ENCODE assay signal across 34 cellular contexts in genomic region chr13:48456546-48456945, GRCh38. TPM values are rescaled to one million over a fixed set of nuclear protein-coding genes. Genes with fewer than 3 reads are reported as not detected.
"Had no signal": no experiment of that assay in that cellular context is flagged by ENCODE, and none has a peak within 500 bp of the region (broad histone marks: within the 10 kb centered on the region; RNA-seq: fewer than 3 reads in every experiment).

No MANE protein-coding gene starts in this region.

- DNase-seq: Kasumi-1, KG1, MG63, NCI-H1048, NCI-H1092 treated with DMSO at 0.1 percent for 48 hours, NCI-H1105 treated with DMSO at 0.1 percent for 48 hours, NCI-H1417, NCI-H1436, NCI-H146, NCI-H1694, NCI-H187, NCI-H1930, NCI-H2029 treated with DMSO at 0.1 percent for 48 hours, NCI-H2081 treated with DMSO at 0.1 percent for 48 hours, NCI-H2107, NCI-H2171, NCI-H226, NCI-H446 treated with DMSO at 0.1 percent for 48 hours, NCI-H510A, NCI-H524, NCI-H526, NCI-H69, NCI-H748 treated with DMSO at 0.1 percent for 48 hours, NCI-H82, PC-9, SHP77, SIG-M5, SJCRH30 had no signal

- H3K4me1 ChIP-seq: SJCRH30 had no signal

- ATAC-seq: Panc1, Right ventricle myocardium inferior, SK-N-SH treated with all-trans-retinoic acid at 6 μM for 48 hours had no signal

- H2AFZ ChIP-seq: PC-9 had no signal

- H3K4me3 ChIP-seq: MG63, PC-9, SJCRH30, SK-N-MC had no signal

- H3K27me3 ChIP-seq: MG63, SJCRH30 had no signal

- H3K4me2 ChIP-seq: PC-9 had no signal

- H3K9me3 ChIP-seq: SJCRH30 had no signal

- H3K27ac ChIP-seq: PC-9, SJCRH30, SK-N-MC had no signal

RNA-seq across cellular contexts. Expression of gene LPAR6, which starts 43.6 kb away (rescaled TPM):
- total RNA-seq: M059J, OCI-LY7 had no signal
